ENCODE assay signal across 16 cellular contexts in the genomic region with DNA sequence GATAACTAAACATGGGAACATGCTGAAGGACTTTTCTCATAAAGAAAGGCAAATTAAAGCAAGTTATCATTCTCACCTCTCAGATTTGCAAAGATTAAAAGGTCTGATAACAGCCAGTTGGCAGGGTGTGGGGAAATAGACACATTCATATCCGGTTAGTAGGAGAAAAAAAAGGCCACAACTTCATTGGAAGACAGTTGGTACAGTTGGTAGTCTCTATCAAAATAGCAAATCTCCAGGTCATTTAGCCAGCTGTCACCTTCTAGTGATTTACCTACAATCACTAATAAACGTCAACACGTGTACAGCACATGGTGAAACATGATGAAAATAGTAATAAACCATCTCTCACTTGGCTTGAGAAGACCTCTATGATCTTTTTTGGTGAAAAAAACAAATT. TPM values are rescaled to one million over a fixed set of nuclear protein-coding genes. Genes with fewer than 3 reads are reported as not detected.
DNase-seq lines count a peak whose midpoint lies in the region; ATAC-seq and TF ChIP-seq lines count a peak whose summit lies in the region.
"Had no signal": no experiment of that assay in that cellular context is flagged by ENCODE, and none has a peak within 500 bp of the region (broad histone marks: within the 10 kb centered on the region; RNA-seq: fewer than 3 reads in every experiment).

No MANE protein-coding gene starts in this region.

- peak overlapping the region; percentile 14 for H3K4me3 ChIP-seq in NB4 (ENCODE audit: low read depth, low read length)
- H3K4me3 ChIP-seq: A549 had no signal

- TF ChIP-seq POLR2A in NB4 (IDR thresholded peaks at IDR 0.05; ENCODE audit: extremely low read depth, insufficient read length), result no peak

- ATAC-seq in activated CD4-positive, CD25-positive, alpha-beta regulatory T cell treated with anti-CD3 and anti-CD28 coated beads, Interleukin-2, amount 50 U/mL, for 24 hours, result peak; percentile 25 to 36
- ATAC-seq in stimulated activated memory B cell treated with anti-CD40 and anti-IgM and Interleukin-4, amounts not matched to agents 10 μg/mL and 1 μg/mL and 100 μg/mL, for 72 hours, result no peak
- ATAC-seq in esophagus mucosa, result no peak
- ATAC-seq in GM18861 (IDR thresholded peaks at IDR 0.05; ENCODE audit: unreplicated experiment), result no peak
- ATAC-seq: A549, HCT116 had no signal

- peaks cover 1% of the 10 kb centered on the region for H3K9me3 Mint-ChIP-seq in stimulated activated memory B cell treated with anti-CD40 and anti-IgM and Interleukin-4, amounts not matched to agents 10 μg/mL and 1 μg/mL and 100 μg/mL, for 72 hours

- H3K36me3 Mint-ChIP-seq in stimulated activated memory B cell treated with anti-CD40 and anti-IgM and Interleukin-4, amounts not matched to agents 10 μg/mL and 1 μg/mL and 100 μg/mL, for 72 hours, result peaks cover 37% of the 10 kb centered on the region

- H3K27me3 Mint-ChIP-seq in stimulated activated memory B cell treated with anti-CD40 and anti-IgM and Interleukin-4, amounts not matched to agents 10 μg/mL and 1 μg/mL and 100 μg/mL, for 72 hours, result no peaks in the 10 kb centered on the region

- TF ChIP-seq CTCF in NB4 (IDR thresholded peaks at IDR 0.05; ENCODE audit: low read depth, low read length), result no peak

- DNase-seq in activated CD4-positive, CD25-positive, alpha-beta regulatory T cell treated with anti-CD3 and anti-CD28 coated beads, Interleukin-2, amount 50 U/mL, for 72 hours, result no peak
- DNase-seq in NB4 (ENCODE audit: low read depth) (peak; percentile 74), NCI-H1105 treated with DMSO at 0.1 percent for 48 hours (lab: John Stamatoyannopoulos, UW) (no peak)
- peak; percentile 58 for DNase-seq in central memory CD4-positive, alpha-beta T cell
- DNase-seq: activated CD4-positive, alpha-beta T cell treated with anti-CD3 and anti-CD28 coated beads for 1 hour; NCI-H345; occipital lobe had no signal

- H3K4me3 Mint-ChIP-seq in stimulated activated memory B cell treated with anti-CD40 and anti-IgM and Interleukin-4, amounts not matched to agents 10 μg/mL and 1 μg/mL and 100 μg/mL, for 72 hours, result peak overlapping the region; percentile 57

- no peak overlapping the region for H3K27ac Mint-ChIP-seq in stimulated activated memory B cell treated with anti-CD40 and anti-IgM and Interleukin-4, amounts not matched to agents 10 μg/mL and 1 μg/mL and 100 μg/mL, for 72 hours

- peaks cover 43% of the 10 kb centered on the region for H3K4me1 Mint-ChIP-seq in stimulated activated memory B cell treated with anti-CD40 and anti-IgM and Interleukin-4, amounts not matched to agents 10 μg/mL and 1 μg/mL and 100 μg/mL, for 72 hours

RNA-seq across cellular contexts. Expression of a gene that starts 16.6 kb away (rescaled TPM):
- total RNA-seq in esophagus mucosa, result 6.2 TPM

RNA-seq across cellular contexts. Expression of a gene that starts 44.3 kb away (rescaled TPM):
- total RNA-seq in esophagus mucosa, result not detected
- total RNA-seq: fibroblast of villous mesenchyme, mesenteric fat pad, occipital lobe, subcutaneous adipose tissue had no signal

Comparison
In these comparisons a context has a peak if more than half of its experiments do, and no peak if none do; other contexts are left out.
1. ATAC-seq: peak in activated CD4-positive, CD25-positive, alpha-beta regulatory T cell treated with anti-CD3 and anti-CD28 coated beads, Interleukin-2, amount 50 U/mL, for 24 hours (2 of 2); none in stimulated activated memory B cell treated with anti-CD40 and anti-IgM and Interleukin-4, amounts not matched to agents 10 μg/mL and 1 μg/mL and 100 μg/mL, for 72 hours (single experiment), esophagus mucosa (single experiment) and GM18861 (single experiment).
2. DNase-seq: peak in NB4 (single experiment) and central memory CD4-positive, alpha-beta T cell (single experiment); none in activated CD4-positive, CD25-positive, alpha-beta regulatory T cell treated with anti-CD3 and anti-CD28 coated beads, Interleukin-2, amount 50 U/mL, for 72 hours (single experiment) and NCI-H1105 treated with DMSO at 0.1 percent for 48 hours (single experiment).